28 cellular contexts compared by ENCODE assay signal in the genomic region with DNA sequence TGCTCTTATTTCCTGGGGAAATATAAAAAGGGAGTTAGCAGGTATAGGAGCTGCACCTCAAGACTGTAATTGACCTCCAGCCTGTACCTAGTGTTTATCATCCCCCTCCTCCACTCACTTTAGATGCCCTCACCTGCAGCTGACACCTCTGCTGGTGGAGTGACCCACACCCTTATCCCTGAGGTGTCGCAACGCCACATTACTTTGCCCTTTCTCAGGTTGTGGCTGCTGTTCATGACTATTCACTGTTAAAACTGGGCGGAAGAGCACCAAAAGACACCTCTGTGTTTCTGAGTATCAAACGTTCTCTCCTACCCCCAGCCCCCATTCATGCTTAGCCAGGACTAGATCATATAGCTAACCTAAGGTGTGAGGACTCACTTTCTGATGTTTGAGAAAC.
"Had no signal": no experiment of that assay in that cellular context is flagged by ENCODE, and none has a peak within 500 bp of the region (broad histone marks: within the 10 kb centered on the region; RNA-seq: fewer than 3 reads in every experiment).

No MANE protein-coding gene starts in this region.

- FAIRE-seq: urothelium cell line had no signal

- H3K27me3 Mint-ChIP-seq: stimulated activated naive B cell treated with anti-CD40 and anti-IgM and Interleukin-4, amounts not matched to agents 10 μg/mL and 1 μg/mL and 100 μg/mL, for 72 hours had no signal

- H3K9me3 Mint-ChIP-seq: stimulated activated naive B cell treated with anti-CD40 and anti-IgM and Interleukin-4, amounts not matched to agents 10 μg/mL and 1 μg/mL and 100 μg/mL, for 72 hours; stimulated activated naive CD8-positive, alpha-beta T cell treated with anti-CD3 and anti-CD28 coated beads, Interleukin-15, amount 100 ng/mL, for 72 hours; stimulated activated naive CD8-positive, alpha-beta T cell treated with anti-CD3 and anti-CD28 coated beads, Interleukin-15, Interleukin-2, amounts not matched to agents 100 ng/mL and 50 ng/mL, for 24 hours; type B pancreatic cell had no signal

- ATAC-seq: stimulated activated naive B cell treated with anti-CD40 and anti-IgM and Interleukin-4, amounts not matched to agents 10 μg/mL and 1 μg/mL and 100 μg/mL, for 72 hours; stimulated activated naive CD8-positive, alpha-beta T cell treated with anti-CD3 and anti-CD28 coated beads, Interleukin-15, amount 100 ng/mL, for 72 hours; stimulated activated naive CD8-positive, alpha-beta T cell treated with anti-CD3 and anti-CD28 coated beads, Interleukin-15, Interleukin-2, amounts not matched to agents 100 U/mL and 50 U/mL, for 24 hours; upper lobe of right lung had no signal

- H3K4me3 ChIP-seq: stomach, suprapubic skin, testis, thoracic aorta, thyroid gland, tibial artery, tibial nerve, transverse colon, upper lobe of left lung, upper lobe of right lung, uterus, vagina had no signal

- H3K36me3 Mint-ChIP-seq: stimulated activated naive B cell treated with anti-CD40 and anti-IgM and Interleukin-4, amounts not matched to agents 10 μg/mL and 1 μg/mL and 100 μg/mL, for 72 hours; type B pancreatic cell had no signal

- H3K27me3 ChIP-seq: stomach, suprapubic skin, testis, thyroid gland, tibial artery, tibial nerve, transverse colon, upper lobe of left lung, upper lobe of right lung, uterus, vagina had no signal

- H3K4me1 ChIP-seq: stomach, suprapubic skin, testis, thyroid gland, tibial artery, tibial nerve, transverse colon, upper lobe of left lung, upper lobe of right lung, uterus, vagina had no signal

- DNase-seq: stimulated activated CD4-positive, alpha-beta T cell treated with anti-CD3 and anti-CD28 coated beads, Interleukin-1b, Interleukin-23, amount 100 ng/mL, for 48 hours; stimulated activated CD4-positive, alpha-beta T cell treated with anti-CD3 and anti-CD28 coated beads, Interleukin-2, amount 100 ng/mL, for 24 hours; stimulated activated CD4-positive, alpha-beta T cell treated with anti-CD3 and anti-CD28 coated beads, Interleukin-2, amount 100 ng/mL, for 48 hours; stimulated activated CD4-positive, alpha-beta T cell treated with anti-CD3 and anti-CD28 coated beads, Interleukin-4, amount 100 ng/mL, for 1 hour; stimulated activated CD4-positive, alpha-beta T cell treated with anti-CD3 and anti-CD28 coated beads, Interleukin-4, amount 100 ng/mL, for 24 hours; stimulated activated CD4-positive, alpha-beta T cell treated with anti-CD3 and anti-CD28 coated beads, Interleukin-4, amount 100 ng/mL, for 4 hours; stimulated activated CD8-positive, alpha-beta memory T cell treated with anti-CD3 and anti-CD28 coated beads, Interleukin-4, amount 100 ng/mL, for 48 hours; stimulated activated naive B cell treated with anti-CD40 and anti-IgM and Interleukin-4, amounts not matched to agents 10 μg/mL and 1 μg/mL and 100 μg/mL, for 72 hours; stimulated activated naive CD4-positive, alpha-beta T cell; stimulated activated naive CD4-positive, alpha-beta T cell treated with Interleukin-2 at 50 U/mL for 16 hours; stimulated activated naive CD8-positive, alpha-beta T cell treated with anti-CD3 and anti-CD28 coated beads, Interleukin-15, amount 100 ng/mL, for 72 hours; stimulated activated naive CD8-positive, alpha-beta T cell treated with anti-CD3 and anti-CD28 coated beads, Interleukin-15, Interleukin-2, amounts not matched to agents 100 U/mL and 50 U/mL, for 24 hours; stomach; substantia nigra; testis; tibial artery; transverse colon; upper lobe of left lung; upper lobe of right lung; uterus had no signal

- H3K4me3 Mint-ChIP-seq: stimulated activated naive B cell treated with anti-CD40 and anti-IgM and Interleukin-4, amounts not matched to agents 10 μg/mL and 1 μg/mL and 100 μg/mL, for 72 hours; stimulated activated naive CD8-positive, alpha-beta T cell treated with anti-CD3 and anti-CD28 coated beads, Interleukin-15, amount 100 ng/mL, for 72 hours; stimulated activated naive CD8-positive, alpha-beta T cell treated with anti-CD3 and anti-CD28 coated beads, Interleukin-15, Interleukin-2, amounts not matched to agents 100 ng/mL and 50 ng/mL, for 24 hours; type B pancreatic cell had no signal

- H3K4me1 Mint-ChIP-seq: stimulated activated naive B cell treated with anti-CD40 and anti-IgM and Interleukin-4, amounts not matched to agents 10 μg/mL and 1 μg/mL and 100 μg/mL, for 72 hours; stimulated activated naive CD8-positive, alpha-beta T cell treated with anti-CD3 and anti-CD28 coated beads, Interleukin-15, amount 100 ng/mL, for 72 hours had no signal

- H3K27ac Mint-ChIP-seq: stimulated activated naive B cell treated with anti-CD40 and anti-IgM and Interleukin-4, amounts not matched to agents 10 μg/mL and 1 μg/mL and 100 μg/mL, for 72 hours; stimulated activated naive CD8-positive, alpha-beta T cell treated with anti-CD3 and anti-CD28 coated beads, Interleukin-15, amount 100 ng/mL, for 72 hours; stimulated activated naive CD8-positive, alpha-beta T cell treated with anti-CD3 and anti-CD28 coated beads, Interleukin-15, Interleukin-2, amounts not matched to agents 100 ng/mL and 50 ng/mL, for 24 hours; type B pancreatic cell had no signal

- H3K27ac ChIP-seq: stomach, suprapubic skin, testis, thoracic aorta, thyroid gland, tibial artery, tibial nerve, transverse colon, upper lobe of left lung, upper lobe of right lung, uterus, vagina had no signal

- H3K36me3 ChIP-seq: stomach, suprapubic skin, thoracic aorta, thyroid gland, tibial artery, tibial nerve, transverse colon, upper lobe of left lung, upper lobe of right lung, uterus, vagina had no signal

- H3K9me3 ChIP-seq: stomach, suprapubic skin, testis, thoracic aorta, thyroid gland, tibial artery, tibial nerve, transverse colon, upper lobe of left lung, upper lobe of right lung, uterus, vagina had no signal
